In genomic region chr9:1008256-1008655, GRCh38 we compare ENCODE assay signal across 19 cellular contexts. TPM values are rescaled to one million over a fixed set of nuclear protein-coding genes. Genes with fewer than 3 reads are reported as not detected.
A peak's percentile ranks its signal among the peaks of the same experiment; 100 is the strongest.
DNase-seq lines count a peak whose midpoint lies in the region; ATAC-seq and TF ChIP-seq lines count a peak whose summit lies in the region.
"Had no signal": no experiment of that assay in that cellular context is flagged by ENCODE, and none has a peak within 500 bp of the region (broad histone marks: within the 10 kb centered on the region; RNA-seq: fewer than 3 reads in every experiment).

No MANE protein-coding gene starts in this region.

- no peak overlapping the region for H3K4me3 Mint-ChIP-seq in MCF 10A (ENCODE audit: unreplicated experiment)

- H3K9me3 Mint-ChIP-seq in MCF 10A (ENCODE audit: unreplicated experiment), result no peaks in the 10 kb centered on the region
- H3K9me3 Mint-ChIP-seq: CD14-positive monocyte, IgD-negative memory B cell had no signal

- POLR2A ChIA-PET in MCF 10A (lab: Yijun Ruan, JAX), result interaction anchor here (0.8 kb wide), 1 partner anchor 119 kb away, joined by 3 read pairs; no protein-coding TSS in a partner anchor

- H3K36me3 Mint-ChIP-seq in MCF 10A (ENCODE audit: insufficient read depth, unreplicated experiment), result no peaks in the 10 kb centered on the region
- H3K36me3 Mint-ChIP-seq: CD14-positive monocyte, IgD-negative memory B cell had no signal

- H3K27ac ChIP-seq in breast epithelium, result no peak overlapping the region
- peak overlapping the region; percentile 69 for H3K27ac ChIP-seq in SJCRH30
- H3K27ac ChIP-seq in mesendoderm (ENCODE audit: low read depth, low read length), result no peak overlapping the region
- no peak overlapping the region for H3K27ac ChIP-seq in prostate gland
- H3K27ac ChIP-seq: Peyer's patch had no signal

- no peak overlapping the region for H3K27ac Mint-ChIP-seq in MCF 10A (ENCODE audit: low read depth, unreplicated experiment)
- H3K27ac Mint-ChIP-seq: IgD-negative memory B cell had no signal

- H3K4me2 ChIP-seq in mesendoderm (ENCODE audit: low read length), result no peak overlapping the region

- CTCF ChIA-PET in MCF 10A (lab: Yijun Ruan, JAX), result interaction anchor here (0.5 to 5.1 kb wide), 22 partner anchors 8 to 667 kb away, joined by 3 to 106 read pairs (median 8); no protein-coding TSS in a partner anchor

- H2BK5ac ChIP-seq in mesendoderm (ENCODE audit: low read length), result no peak overlapping the region

- no peak overlapping the region for H4K5ac ChIP-seq in mesendoderm (ENCODE audit: low read length)

- H2AK5ac ChIP-seq in mesendoderm (ENCODE audit: low read length), result no peak overlapping the region

- no peak overlapping the region for H4K8ac ChIP-seq in mesendoderm (ENCODE audit: low read depth, low read length)

- no peak for ATAC-seq in mucosa of descending colon

- H2BK120ac ChIP-seq in mesendoderm (ENCODE audit: low read depth, low read length), result no peak overlapping the region

- H3K9me3 ChIP-seq in breast epithelium (no peaks in the 10 kb centered on the region), SJCRH30 (replicated peaks) (no peaks in the 10 kb centered on the region), BE2C (no peaks in the 10 kb centered on the region), mucosa of descending colon (no peaks in the 10 kb centered on the region), prostate gland (no peaks in the 10 kb centered on the region)
- H3K9me3 ChIP-seq: HAP-1, Peyer's patch had no signal

- no TSS peak for BruUV-seq in MCF 10A (replicated peaks; lab: Mats Ljungman, UMichigan)

- peaks cover 14% of the 10 kb centered on the region for H3K4me1 Mint-ChIP-seq in MCF 10A (ENCODE audit: insufficient read depth, unreplicated experiment)

- intact Hi-C loops in MCF 10A (cut with micrococcal nuclease) (loop anchor here (2.0 to 5.0 kb wide), 8 partner anchors 196 to 661 kb away; no protein-coding TSS in a partner anchor), breast epithelium (cut with DNase I; ENCODE audit: low total_unique reads) (no loop called here), mucosa of descending colon (cut with DNase I, micrococcal nuclease) (loop anchor here (5.0 kb wide), 1 partner anchor 116 kb away; no protein-coding TSS in a partner anchor), prostate gland (cut with DNase I) (loop anchor here (10.0 kb wide), 3 partner anchors 113 to 623 kb away; no protein-coding TSS in a partner anchor)

- TF ChIP-seq POLR2A in breast epithelium (IDR thresholded peaks at IDR 0.05), result no peak
- no peak for TF ChIP-seq POLR2A in prostate gland (IDR thresholded peaks at IDR 0.05)

- H3K79me1 ChIP-seq in mesendoderm (ENCODE audit: low read length), result no peaks in the 10 kb centered on the region

- TF ChIP-seq CTCF in MCF 10A (IDR thresholded peaks at IDR 0.05; ENCODE audit: unreplicated experiment) (no peak), breast epithelium (IDR thresholded peaks at IDR 0.05) (no peak), fibroblast of mammary gland (conservative IDR thresholded peaks at IDR 0.05; ENCODE audit: control insufficient read depth, insufficient read depth, low read depth, low read length) (no peak), BE2C (IDR thresholded peaks at IDR 0.05; ENCODE audit: low read depth, low read length) (no peak), mucosa of descending colon (IDR thresholded peaks at IDR 0.05) (no peak), prostate gland (IDR thresholded peaks at IDR 0.05) (no peak)

- no peaks in the 10 kb centered on the region for H3K27me3 ChIP-seq in breast epithelium
- no peaks in the 10 kb centered on the region for H3K27me3 ChIP-seq in SJCRH30
- no peaks in the 10 kb centered on the region for H3K27me3 ChIP-seq in BE2C
- no peaks in the 10 kb centered on the region for H3K27me3 ChIP-seq in mesendoderm (ENCODE audit: insufficient read depth, low read length, poor library complexity)
- H3K27me3 ChIP-seq in prostate gland (replicated peaks; ENCODE audit: insufficient read depth), result no peaks in the 10 kb centered on the region
- H3K27me3 ChIP-seq: Peyer's patch had no signal

- H3K27me3 Mint-ChIP-seq in MCF 10A (ENCODE audit: insufficient read depth, unreplicated experiment), result no peaks in the 10 kb centered on the region

- no peak overlapping the region for H2BK15ac ChIP-seq in mesendoderm (replicated peaks; ENCODE audit: low read depth)

- H3K4me1 ChIP-seq in breast epithelium, result no peaks in the 10 kb centered on the region
- H3K4me1 ChIP-seq in SJCRH30, result peaks cover 21% of the 10 kb centered on the region
- no peaks in the 10 kb centered on the region for H3K4me1 ChIP-seq in BE2C
- H3K4me1 ChIP-seq in mesendoderm (ENCODE audit: control insufficient read depth, low read depth, low read length), result no peaks in the 10 kb centered on the region
- no peaks in the 10 kb centered on the region for H3K4me1 ChIP-seq in mucosa of descending colon (ENCODE audit: low read depth)
- H3K4me1 ChIP-seq in prostate gland (replicated peaks), result no peaks in the 10 kb centered on the region
- H3K4me1 ChIP-seq: HAP-1, Peyer's patch had no signal

- no peak overlapping the region for H3K56ac ChIP-seq in mesendoderm (ENCODE audit: low read length)

- peak; percentile 53 for DNase-seq in MCF 10A (ENCODE audit: unreplicated experiment)
- DNase-seq in breast epithelium (ENCODE audit: low spot score in 2 of 2), result no peak
- DNase-seq in SJCRH30, result no peak
- DNase-seq in fibroblast of mammary gland (ENCODE audit: low read depth), result peak; percentile 52
- DNase-seq in BE2C, result no peak
- no peak for DNase-seq in mesendoderm
- DNase-seq in mucosa of descending colon, result no peak
- no peak for DNase-seq in prostate gland (ENCODE audit: low spot score)
- DNase-seq: NCI-H1092, NCI-H1694 treated with DMSO at 0.1 percent for 48 hours, NCI-H446, Peyer's patch, Right ventricle myocardium superior had no signal

- no peaks in the 10 kb centered on the region for H3K36me3 ChIP-seq in breast epithelium
- H3K36me3 ChIP-seq in SJCRH30, result no peaks in the 10 kb centered on the region
- H3K36me3 ChIP-seq in BE2C, result no peaks in the 10 kb centered on the region
- H3K36me3 ChIP-seq in mesendoderm (ENCODE audit: control insufficient read depth, insufficient read depth, low read length), result no peaks in the 10 kb centered on the region
- H3K36me3 ChIP-seq in mucosa of descending colon (ENCODE audit: low read depth), result no peaks in the 10 kb centered on the region
- no peaks in the 10 kb centered on the region for H3K36me3 ChIP-seq in prostate gland
- H3K36me3 ChIP-seq: HAP-1, Peyer's patch had no signal

- no peak overlapping the region for H3K23ac ChIP-seq in mesendoderm (ENCODE audit: low read length)

- no CpG with 5 or more reads among the region's 1 CpG for WGBS in mesendoderm (ENCODE audit: extremely low coverage, insufficient coverage, low lambda C conversion rate)
- 94% methylated on average over 1 of the region's 1 CpG for WGBS in prostate gland

- no peak overlapping the region for H3K4ac ChIP-seq in mesendoderm (ENCODE audit: low read depth, low read length)

- H3K4me3 ChIP-seq in breast epithelium (no peak overlapping the region), SJCRH30 (no peak overlapping the region), fibroblast of mammary gland (ENCODE audit: control insufficient read depth, low read depth, low read length) (no peak overlapping the region), BE2C (ENCODE audit: low read depth, low read length) (no peak overlapping the region), mesendoderm (ENCODE audit: low read length) (no peak overlapping the region), mucosa of descending colon (no peak overlapping the region), prostate gland (no peak overlapping the region)
- H3K4me3 ChIP-seq: GM12878, HAP-1, Peyer's patch had no signal

- no peak overlapping the region for H3K18ac ChIP-seq in mesendoderm (ENCODE audit: low read length)

- H3K79me2 ChIP-seq in mesendoderm (ENCODE audit: control insufficient read depth, insufficient read depth, low read length), result no peaks in the 10 kb centered on the region

- no peak overlapping the region for H3K9ac ChIP-seq in mesendoderm (ENCODE audit: low read length)

RNA-seq across cellular contexts. Expression of gene DMRT3, which starts 31.8 kb away (rescaled TPM):
- not detected in 2 replicates for total RNA-seq in MCF 10A (2022)
- 1 to 10 TPM in 1 of 3 donors, under 1 TPM in 2; 0.29 to 1.8 (median 0.33) TPM for total RNA-seq in breast epithelium
- not detected in 2 replicates for total RNA-seq in SJCRH30 (2014; rRNA removed; shearing (Covaris generic))
- not detected for polyA plus RNA-seq in BE2C (2012; ENCODE audit: insufficient read depth, insufficient read length, low read depth)
- 0.10 TPM for polyA plus RNA-seq in mesendoderm (2013, experiment 1 of 2)
- 0.07 TPM for polyA plus RNA-seq in mesendoderm (2013, experiment 2 of 2)
- total RNA-seq in mucosa of descending colon, result not detected
- total RNA-seq in prostate gland, result 1 to 10 TPM in 1 of 2 donors, not detected in 1; 1.8 TPM
- total RNA-seq: G401, HT-29, Peyer's patch, Right ventricle myocardium superior had no signal
- polyA plus RNA-seq: CD14-positive monocyte, IgD-negative memory B cell had no signal

RNA-seq across cellular contexts. Expression of gene DMRT2, which starts 41.9 kb away (rescaled TPM):
- total RNA-seq in MCF 10A (2022), result not detected in 2 replicates
- total RNA-seq in breast epithelium, result 10 to 100 TPM in 1 of 3 donors, 1 to 10 TPM in 2; 1.3 to 16.0 (median 5.2) TPM
- total RNA-seq in SJCRH30 (2014; rRNA removed; shearing (Covaris generic)), result 28.6 and 33.1 TPM in 2 replicates
- polyA plus RNA-seq in BE2C (2012; ENCODE audit: insufficient read depth, insufficient read length, low read depth), result not detected
- polyA plus RNA-seq in mesendoderm (2013, experiment 1 of 2), result 0.24 TPM
- polyA plus RNA-seq in mesendoderm (2013, experiment 2 of 2), result 0.22 TPM
- total RNA-seq in mucosa of descending colon, result 10 to 100 TPM in 1 of 3 donors, 1 to 10 TPM in 2; 1.5 to 10.2 (median 3.1) TPM
- total RNA-seq in prostate gland, result under 1 TPM; 0.64 to 0.74 TPM
- total RNA-seq: G401, HT-29, Peyer's patch, Right ventricle myocardium superior had no signal
- polyA plus RNA-seq: CD14-positive monocyte, IgD-negative memory B cell had no signal

Comparison
In these comparisons a context has a peak if more than half of its experiments do, and no peak if none do; other contexts are left out.
1. DNase-seq: peak in MCF 10A (single experiment) and fibroblast of mammary gland (single experiment); none in breast epithelium (0 of 2), SJCRH30 (0 of 2), BE2C (single experiment), mesendoderm (single experiment), mucosa of descending colon (0 of 3) and prostate gland (single experiment).